ENCODE assay signal across 8 cellular contexts in the genomic region with DNA sequence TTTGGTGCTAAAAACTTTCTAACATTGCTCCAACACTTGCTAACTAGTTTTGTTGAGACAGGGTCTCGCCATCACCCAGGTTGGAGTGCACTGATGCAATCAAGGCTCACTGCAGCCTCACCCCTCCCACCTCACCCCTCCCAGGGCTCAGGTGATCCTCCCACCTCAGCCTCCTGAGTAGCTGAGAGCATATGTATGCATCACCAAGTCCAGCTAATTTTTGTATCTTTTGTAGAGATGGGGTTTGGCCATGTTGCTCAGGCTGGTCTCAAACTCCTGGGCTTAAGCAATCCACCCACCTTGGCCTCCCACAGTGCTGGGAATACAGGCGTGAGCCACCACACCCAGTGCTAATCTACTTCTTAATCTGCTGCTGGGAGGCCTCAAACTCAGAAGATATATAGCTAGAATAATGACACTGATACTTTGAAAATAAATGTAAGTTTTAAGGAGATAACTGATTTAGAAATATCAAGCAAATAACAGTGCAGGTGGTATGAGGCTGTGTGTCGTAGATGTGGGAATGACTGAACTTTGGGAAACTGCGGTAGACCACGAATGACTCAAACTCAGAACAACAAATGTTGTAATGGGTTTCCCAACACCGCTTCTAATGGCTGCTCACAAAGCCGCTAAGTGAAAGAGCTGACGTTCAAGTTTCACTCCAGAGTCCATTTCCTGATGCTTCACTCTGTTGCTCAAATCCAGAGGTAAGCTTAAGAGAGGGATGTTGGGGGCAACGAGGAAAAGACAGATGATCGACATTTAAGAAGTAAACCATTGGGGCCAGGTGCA.
DNase-seq lines count a peak whose midpoint lies in the region; ATAC-seq and TF ChIP-seq lines count a peak whose summit lies in the region.

No MANE protein-coding gene starts in this region.

- POLR2A ChIA-PET in HEK293 (lab: Yijun Ruan, JAX): no interaction called here

- DNase-seq in NOMO-1 (lab: John Stamatoyannopoulos, UW; ENCODE audit: unreplicated experiment in 2 of 2): peak; percentile 51 to 92
- no peak for DNase-seq in epithelial cell of prostate (ENCODE audit: low read depth, low spot score)
- no peak for DNase-seq in germinal center (ENCODE audit: low spot score)
- no peak for DNase-seq in NCI-H69 (lab: John Stamatoyannopoulos, UW)
- DNase-seq in head of caudate nucleus: no peak
- no peak for DNase-seq in epidermal melanocyte (ENCODE audit: insufficient read length, low spot score)

- intact Hi-C loops in head of caudate nucleus (cut with DNase I): no loop called here

- peaks cover 3% of the 10 kb centered on the region for H3K4me1 ChIP-seq in HEK293 (ENCODE audit: control insufficient read depth, insufficient read depth, low read length)

- no peak overlapping the region for H3K4me3 ChIP-seq in HEK293 (ENCODE audit: low read depth, low read length)

- CTCF ChIA-PET in HEK293 (lab: Yijun Ruan, JAX): interaction anchor here (0.6 kb wide), 1 partner anchor 35 kb away, joined by 3 read pairs; no protein-coding TSS in a partner anchor

- H3K9me3 ChIP-seq in HEK293 (ENCODE audit: control insufficient read depth, insufficient read depth, low read depth, low read length): no peaks in the 10 kb centered on the region

- H3K27ac ChIP-seq in HEK293 (ENCODE audit: extremely low read depth, low read depth, low read length): no peak overlapping the region
- peak overlapping the region; percentile 67 for H3K27ac ChIP-seq in epithelial cell of prostate

- peak; percentile 40 for ATAC-seq in GM18519 (IDR thresholded peaks at IDR 0.05; ENCODE audit: low FRiP score, unreplicated experiment)

- H3K36me3 ChIP-seq in HEK293 (ENCODE audit: control insufficient read depth in 2 of 2, insufficient read depth in 1 of 2, low read length in 2 of 2): no peaks in the 10 kb centered on the region; a peak in 1 of 3 replicates

- TF ChIP-seq CTCF in HEK293 (tag by site-specific recombination; IDR thresholded peaks at IDR 0.05): no peak

TF ChIP-seq in HEK293, 187 proteins besides CTCF, POLR2A, EP300 and RAD21:
- TF ChIP-seq, protein P1, sequence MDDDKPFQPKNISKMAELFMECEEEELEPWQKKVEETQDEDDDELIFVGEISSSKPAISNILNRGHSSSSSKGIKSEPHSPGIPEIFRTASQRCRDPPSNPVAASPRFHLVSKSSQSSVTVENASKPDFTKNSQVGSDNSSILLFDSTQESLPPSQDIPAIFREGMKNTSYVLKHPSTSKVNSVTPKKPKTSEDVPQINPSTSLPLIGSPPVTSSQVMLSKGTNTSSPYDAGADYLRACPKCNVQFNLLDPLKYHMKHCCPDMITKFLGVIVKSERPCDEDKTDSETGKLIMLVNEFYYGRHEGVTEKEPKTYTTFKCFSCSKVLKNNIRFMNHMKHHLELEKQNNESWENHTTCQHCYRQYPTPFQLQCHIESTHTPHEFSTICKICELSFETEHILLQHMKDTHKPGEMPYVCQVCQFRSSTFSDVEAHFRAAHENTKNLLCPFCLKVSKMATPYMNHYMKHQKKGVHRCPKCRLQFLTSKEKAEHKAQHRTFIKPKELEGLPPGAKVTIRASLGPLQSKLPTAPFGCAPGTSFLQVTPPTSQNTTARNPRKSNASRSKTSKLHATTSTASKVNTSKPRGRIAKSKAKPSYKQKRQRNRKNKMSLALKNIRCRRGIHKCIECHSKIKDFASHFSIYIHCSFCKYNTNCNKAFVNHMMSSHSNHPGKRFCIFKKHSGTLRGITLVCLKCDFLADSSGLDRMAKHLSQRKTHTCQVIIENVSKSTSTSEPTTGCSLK (tag by site-specific recombination; IDR thresholded peaks at IDR 0.05): no peak
- TF ChIP-seq EGR2 (tag by site-specific recombination; IDR thresholded peaks at IDR 0.05; ENCODE audit: low read depth): peak; percentile 59; the same call in 1 of the 2 replicates
- no peak for TF ChIP-seq ZNF121 (tag by site-specific recombination; IDR thresholded peaks at IDR 0.05)
- TF ChIP-seq ZNF175 (tag by site-specific recombination; IDR thresholded peaks at IDR 0.05): no peak
- TF ChIP-seq ZFHX2 (tag by site-specific recombination; conservative IDR thresholded peaks at IDR 0.05): peak; percentile 44
TF ChIP-seq in HEK293: peak in this region for 2.

Comparison
In these comparisons a context has a peak if more than half of its experiments do, and no peak if none do; other contexts are left out.
1. DNase-seq: peak in NOMO-1 (2 of 2); none in epithelial cell of prostate (single experiment), germinal center (single experiment), NCI-H69 (single experiment), head of caudate nucleus (0 of 42) and epidermal melanocyte (single experiment).